ENCODE assay signal across 27 cellular contexts in genomic region chr20:44737116-44737515, GRCh38. TPM values are rescaled to one million over a fixed set of nuclear protein-coding genes. Genes with fewer than 3 reads are reported as not detected.
"Had no signal": no experiment of that assay in that cellular context is flagged by ENCODE, and none has a peak within 500 bp of the region (broad histone marks: within the 10 kb centered on the region; RNA-seq: fewer than 3 reads in every experiment).

No MANE protein-coding gene starts in this region.

- DNase-seq: activated B cell treated with CpG ODN at 0.5 μM for 24 hours; activated CD4-positive, alpha-beta T cell treated with anti-CD3 and anti-CD28 coated beads, Interleukin-2, amount 50 U/mL, for 1 hour; activated T-cell treated with anti-CD3 and anti-CD28 coated beads, Interleukin-2, amount 50 U/mL, for 1 hour; adrenal gland; colonic mucosa; dorsolateral prefrontal cortex; effector memory CD8-positive, alpha-beta T cell; foreskin melanocyte; glutamatergic neuron; immature natural killer cell; kidney glomerular epithelial cell; left lung; spleen; stimulated activated CD4-positive, alpha-beta T cell treated with anti-CD3 and anti-CD28 coated beads, Interleukin-4, amount 100 ng/mL, for 1 hour; stimulated activated naive CD8-positive, alpha-beta T cell treated with anti-CD3 and anti-CD28 coated beads, Interleukin-15, Interleukin-2, amounts not matched to agents 100 U/mL and 50 U/mL, for 24 hours; T-helper 17 cell; thyroid gland had no signal

- H3K36me3 ChIP-seq: adrenal gland, ascending aorta, colonic mucosa, left lung, neural progenitor cell, spleen, thyroid gland had no signal

- H3K9ac ChIP-seq: neural progenitor cell had no signal

- H3K27ac ChIP-seq: colonic mucosa, hepatocyte, left lung, neural progenitor cell, spleen, thyroid gland had no signal

- H3K27me3 Mint-ChIP-seq: activated B cell treated with CpG ODN at 0.5 μM for 24 hours; activated naive CD8-positive, alpha-beta T cell had no signal

- H3K4me3 ChIP-seq: adrenal gland, ascending aorta, colonic mucosa, dorsolateral prefrontal cortex, hepatocyte, left lung, lung, neural progenitor cell, spleen, thyroid gland had no signal

- H3K4me1 ChIP-seq: adrenal gland, colonic mucosa, neural progenitor cell had no signal

- H2AFZ ChIP-seq: hepatocyte, neural progenitor cell had no signal

- H3K36me3 Mint-ChIP-seq: activated naive CD8-positive, alpha-beta T cell; immature natural killer cell; neural progenitor cell had no signal

- H3K79me2 ChIP-seq: hepatocyte had no signal

- H3K27me3 ChIP-seq: adrenal gland, ascending aorta, colonic mucosa, dorsolateral prefrontal cortex, hepatocyte, left lung, thyroid gland had no signal

- H3K9me3 Mint-ChIP-seq: immature natural killer cell had no signal

- H3K27ac Mint-ChIP-seq: activated B cell treated with CpG ODN at 0.5 μM for 24 hours; activated naive CD8-positive, alpha-beta T cell; immature natural killer cell; neural progenitor cell; progenitor cell of endocrine pancreas; T-helper 17 cell had no signal

- H3K4me2 ChIP-seq: hepatocyte, neural progenitor cell had no signal

- H3K9me3 ChIP-seq: adrenal gland, ascending aorta, colonic mucosa, thyroid gland had no signal

- H3K4me3 Mint-ChIP-seq: activated naive CD8-positive, alpha-beta T cell; neural progenitor cell; T-helper 17 cell had no signal

RNA-seq across cellular contexts. Expression of gene KCNK15, which starts 8.5 kb away (rescaled TPM):
- total RNA-seq: endothelial cell of umbilical vein; naive thymus-derived CD8-positive, alpha-beta T cell; T-helper 17 cell had no signal
- polyA plus RNA-seq: immature natural killer cell; naive thymus-derived CD8-positive, alpha-beta T cell had no signal

RNA-seq across cellular contexts. Expression of gene CCN5, which starts 21.9 kb away (rescaled TPM):
- total RNA-seq: activated B cell treated with CpG ODN at 0.5 μM for 24 hours; bronchial epithelial cell; endothelial cell of umbilical vein; naive thymus-derived CD8-positive, alpha-beta T cell; progenitor cell of endocrine pancreas; T-helper 17 cell; urinary bladder had no signal
- polyA plus RNA-seq: immature natural killer cell; naive thymus-derived CD8-positive, alpha-beta T cell had no signal
